1 cellular context compared by ENCODE assay signal in the genomic region with DNA sequence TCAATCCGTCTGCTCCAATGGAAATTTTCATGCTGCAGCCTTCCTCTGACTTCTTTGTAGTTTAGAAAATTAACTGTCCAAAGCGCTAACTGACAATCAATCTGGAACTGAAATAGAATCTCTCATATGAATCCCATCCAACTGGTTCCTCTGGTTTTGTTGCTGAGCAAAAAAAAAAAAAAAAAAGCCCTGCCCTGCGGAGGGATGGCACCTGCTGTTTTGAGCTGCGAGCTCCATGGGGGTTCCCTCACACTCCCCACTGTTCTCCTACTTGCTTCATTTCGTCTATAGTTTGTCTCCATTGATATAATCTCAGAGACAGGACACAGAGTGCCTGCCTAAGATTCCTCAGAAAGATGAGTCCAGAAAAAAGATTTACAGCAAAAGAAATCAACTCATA.
TF ChIP-seq lines count a peak whose summit lies in the region.

No MANE protein-coding gene starts in this region.

TF ChIP-seq in GM23338, 12 proteins besides CTCF, POLR2A, EP300 and RAD21 (continued from another document):
- TF ChIP-seq, protein P1, sequence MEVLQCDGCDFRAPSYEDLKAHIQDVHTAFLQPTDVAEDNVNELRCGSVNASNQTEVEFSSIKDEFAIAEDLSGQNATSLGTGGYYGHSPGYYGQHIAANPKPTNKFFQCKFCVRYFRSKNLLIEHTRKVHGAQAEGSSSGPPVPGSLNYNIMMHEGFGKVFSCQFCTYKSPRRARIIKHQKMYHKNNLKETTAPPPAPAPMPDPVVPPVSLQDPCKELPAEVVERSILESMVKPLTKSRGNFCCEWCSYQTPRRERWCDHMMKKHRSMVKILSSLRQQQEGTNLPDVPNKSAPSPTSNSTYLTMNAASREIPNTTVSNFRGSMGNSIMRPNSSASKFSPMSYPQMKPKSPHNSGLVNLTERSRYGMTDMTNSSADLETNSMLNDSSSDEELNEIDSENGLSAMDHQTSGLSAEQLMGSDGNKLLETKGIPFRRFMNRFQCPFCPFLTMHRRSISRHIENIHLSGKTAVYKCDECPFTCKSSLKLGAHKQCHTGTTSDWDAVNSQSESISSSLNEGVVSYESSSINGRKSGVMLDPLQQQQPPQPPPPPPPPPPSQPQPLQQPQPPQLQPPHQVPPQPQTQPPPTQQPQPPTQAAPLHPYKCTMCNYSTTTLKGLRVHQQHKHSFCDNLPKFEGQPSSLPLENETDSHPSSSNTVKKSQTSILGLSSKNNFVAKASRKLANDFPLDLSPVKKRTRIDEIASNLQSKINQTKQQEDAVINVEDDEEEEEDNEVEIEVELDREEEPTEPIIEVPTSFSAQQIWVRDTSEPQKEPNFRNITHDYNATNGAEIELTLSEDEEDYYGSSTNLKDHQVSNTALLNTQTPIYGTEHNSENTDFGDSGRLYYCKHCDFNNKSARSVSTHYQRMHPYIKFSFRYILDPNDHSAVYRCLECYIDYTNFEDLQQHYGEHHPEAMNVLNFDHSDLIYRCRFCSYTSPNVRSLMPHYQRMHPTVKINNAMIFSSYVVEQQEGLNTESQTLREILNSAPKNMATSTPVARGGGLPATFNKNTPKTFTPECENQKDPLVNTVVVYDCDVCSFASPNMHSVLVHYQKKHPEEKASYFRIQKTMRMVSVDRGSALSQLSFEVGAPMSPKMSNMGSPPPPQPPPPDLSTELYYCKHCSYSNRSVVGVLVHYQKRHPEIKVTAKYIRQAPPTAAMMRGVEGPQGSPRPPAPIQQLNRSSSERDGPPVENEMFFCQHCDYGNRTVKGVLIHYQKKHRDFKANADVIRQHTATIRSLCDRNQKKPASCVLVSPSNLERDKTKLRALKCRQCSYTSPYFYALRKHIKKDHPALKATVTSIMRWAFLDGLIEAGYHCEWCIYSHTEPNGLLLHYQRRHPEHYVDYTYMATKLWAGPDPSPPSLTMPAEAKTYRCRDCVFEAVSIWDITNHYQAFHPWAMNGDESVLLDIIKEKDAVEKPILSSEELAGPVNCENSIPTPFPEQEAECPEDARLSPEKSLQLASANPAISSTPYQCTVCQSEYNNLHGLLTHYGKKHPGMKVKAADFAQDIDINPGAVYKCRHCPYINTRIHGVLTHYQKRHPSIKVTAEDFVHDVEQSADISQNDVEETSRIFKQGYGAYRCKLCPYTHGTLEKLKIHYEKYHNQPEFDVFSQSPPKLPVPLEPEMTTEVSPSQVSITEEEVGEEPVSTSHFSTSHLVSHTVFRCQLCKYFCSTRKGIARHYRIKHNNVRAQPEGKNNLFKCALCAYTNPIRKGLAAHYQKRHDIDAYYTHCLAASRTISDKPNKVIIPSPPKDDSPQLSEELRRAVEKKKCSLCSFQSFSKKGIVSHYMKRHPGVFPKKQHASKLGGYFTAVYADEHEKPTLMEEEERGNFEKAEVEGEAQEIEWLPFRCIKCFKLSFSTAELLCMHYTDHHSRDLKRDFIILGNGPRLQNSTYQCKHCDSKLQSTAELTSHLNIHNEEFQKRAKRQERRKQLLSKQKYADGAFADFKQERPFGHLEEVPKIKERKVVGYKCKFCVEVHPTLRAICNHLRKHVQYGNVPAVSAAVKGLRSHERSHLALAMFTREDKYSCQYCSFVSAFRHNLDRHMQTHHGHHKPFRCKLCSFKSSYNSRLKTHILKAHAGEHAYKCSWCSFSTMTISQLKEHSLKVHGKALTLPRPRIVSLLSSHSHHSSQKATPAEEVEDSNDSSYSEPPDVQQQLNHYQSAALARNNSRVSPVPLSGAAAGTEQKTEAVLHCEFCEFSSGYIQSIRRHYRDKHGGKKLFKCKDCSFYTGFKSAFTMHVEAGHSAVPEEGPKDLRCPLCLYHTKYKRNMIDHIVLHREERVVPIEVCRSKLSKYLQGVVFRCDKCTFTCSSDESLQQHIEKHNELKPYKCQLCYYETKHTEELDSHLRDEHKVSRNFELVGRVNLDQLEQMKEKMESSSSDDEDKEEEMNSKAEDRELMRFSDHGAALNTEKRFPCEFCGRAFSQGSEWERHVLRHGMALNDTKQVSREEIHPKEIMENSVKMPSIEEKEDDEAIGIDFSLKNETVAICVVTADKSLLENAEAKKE (CRISPR knock-in tag; IDR thresholded peaks at IDR 0.05): no peak
- no peak for TF ChIP-seq STAT1 (IDR thresholded peaks at IDR 0.05; ENCODE audit: unreplicated experiment)
